In the genomic region with DNA sequence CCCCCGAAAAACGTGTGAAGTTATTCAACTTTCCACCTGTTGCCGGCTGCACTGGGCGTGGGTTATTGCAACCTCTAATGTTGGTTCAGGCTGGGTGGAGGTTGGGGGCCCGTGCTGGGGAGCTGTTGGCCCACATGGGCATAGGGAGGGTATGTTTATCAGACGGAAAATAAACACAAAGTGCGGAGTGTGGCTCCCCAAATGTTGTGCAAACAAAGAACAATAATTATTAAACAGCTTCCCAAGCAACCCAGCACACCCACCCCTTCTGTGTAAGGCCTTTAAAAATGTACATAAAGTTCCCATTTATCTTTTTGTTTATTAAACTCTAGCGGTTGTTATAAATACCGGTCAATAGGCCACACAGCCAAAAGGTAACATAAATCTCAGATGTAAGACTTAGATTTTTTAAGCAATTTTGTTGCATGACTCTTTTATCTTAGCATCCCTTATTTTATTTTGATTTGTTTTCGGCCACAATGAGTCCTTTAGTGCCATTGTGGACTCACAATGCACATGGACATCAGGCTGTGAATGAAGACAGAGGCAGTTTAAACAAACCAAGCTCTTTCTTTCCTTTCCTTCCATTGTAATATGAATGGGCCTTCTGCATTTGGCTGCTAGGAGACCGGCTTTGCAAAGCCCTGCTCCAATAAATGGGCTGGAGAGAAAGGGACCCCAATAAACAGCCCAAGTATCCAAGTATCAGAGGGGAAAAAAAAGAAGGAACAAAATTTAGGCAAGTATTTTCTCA, we compare ENCODE assay signal across 14 cellular contexts. TPM values are rescaled to one million over a fixed set of nuclear protein-coding genes. Genes with fewer than 3 reads are reported as not detected.
DNase-seq lines count a peak whose midpoint lies in the region; ATAC-seq and TF ChIP-seq lines count a peak whose summit lies in the region.
"Had no signal": no experiment of that assay in that cellular context is flagged by ENCODE, and none has a peak within 500 bp of the region (broad histone marks: within the 10 kb centered on the region; RNA-seq: fewer than 3 reads in every experiment).

No MANE protein-coding gene starts in this region.

- peak overlapping the region; percentile 92 for H3K27ac ChIP-seq in substantia nigra (ENCODE audit: low read depth, low read length, poor library complexity, severe bottlenecking)

- H3K36me3 Mint-ChIP-seq in brain = peaks cover 22% of the 10 kb centered on the region

- peaks cover 45% of the 10 kb centered on the region for H3K4me1 Mint-ChIP-seq in brain

- H3K27ac Mint-ChIP-seq in brain = peak overlapping the region in 3 of 5 experiments; percentile 70 to 80 (median 72)
- H3K27ac Mint-ChIP-seq: activated naive CD8-positive, alpha-beta T cell treated with anti-CD3 and anti-CD28 coated beads, Interleukin-2, amount 10 ng/mL, durations not matched to agents 7 days and 5 days had no signal

- ATAC-seq in HG02623 (IDR thresholded peaks at IDR 0.05; ENCODE audit: unreplicated experiment) = no peak
- ATAC-seq: activated T-cell treated with anti-CD3 and anti-CD28 coated beads, Interleukin-2, amount 50 U/mL, for 4 hours; stimulated activated naive CD8-positive, alpha-beta T cell treated with anti-CD3 and anti-CD28 coated beads, Interleukin-15, Interleukin-2, amounts not matched to agents 100 U/mL and 50 U/mL, for 24 hours had no signal

- H3K4me3 Mint-ChIP-seq in brain = peak overlapping the region; percentile 58 to 76 (median 63)
- H3K4me3 Mint-ChIP-seq: activated naive CD8-positive, alpha-beta T cell treated with anti-CD3 and anti-CD28 coated beads, Interleukin-2, amount 10 ng/mL, durations not matched to agents 7 days and 5 days; activated T-cell treated with anti-CD3 and anti-CD28 coated beads, Interleukin-2, amount 50 U/mL, for 4 hours had no signal

- TF ChIP-seq CTCF in brain (conservative IDR thresholded peaks at IDR 0.05) = no peak

- peaks cover 12 to 24% (median 14%) of the 10 kb centered on the region in 5 experiments for H3K9me3 Mint-ChIP-seq in brain

- peaks cover 19% of the 10 kb centered on the region for H3K27me3 Mint-ChIP-seq in brain

- DNase-seq in NCI-H345 (lab: John Stamatoyannopoulos, UW) = peak; percentile 30
- DNase-seq in NCI-H345 treated with DMSO at 0.1 percent for 48 hours (lab: John Stamatoyannopoulos, UW; ENCODE audit: unreplicated experiment) = no peak
- peak; percentile 77 for DNase-seq in midbrain (lab: John Stamatoyannopoulos, UW)
- peak in 5 of 49 donors; percentile 33 to 70 (median 59) for DNase-seq in substantia nigra (lab: John Stamatoyannopoulos, UW)
- DNase-seq in Kasumi-1 (lab: John Stamatoyannopoulos, UW) = no peak
- no peak for DNase-seq in NCI-H1417 treated with DMSO at 0.1 percent for 48 hours (lab: John Stamatoyannopoulos, UW)
- DNase-seq: activated CD4-positive, alpha-beta T cell treated with anti-CD3 and anti-CD28 coated beads, Interleukin-2, amount 50 U/mL, for 1 hour; activated naive CD8-positive, alpha-beta T cell treated with anti-CD3 and anti-CD28 coated beads, Interleukin-2, amount 10 ng/mL, durations not matched to agents 7 days and 5 days; activated T-cell treated with anti-CD3 and anti-CD28 coated beads, Interleukin-2, amount 50 U/mL, for 4 hours; effector memory CD4-positive, alpha-beta T cell; KG1; stimulated activated naive CD8-positive, alpha-beta T cell treated with anti-CD3 and anti-CD28 coated beads, Interleukin-15, Interleukin-2, amounts not matched to agents 100 U/mL and 50 U/mL, for 24 hours had no signal

RNA-seq across cellular contexts. Expression of a gene that starts 6.9 kb away (rescaled TPM):
- polyA plus RNA-seq in brain (ENCODE audit: insufficient read depth, low read depth, low replicate concordance) = 22.0 TPM

RNA-seq across cellular contexts. Expression of a gene that starts 8.8 kb away (rescaled TPM):
- 22.2 TPM for polyA plus RNA-seq in brain (ENCODE audit: insufficient read depth, low read depth, low replicate concordance)

Comparison
In these comparisons a context has a peak if more than half of its experiments do, and no peak if none do; other contexts are left out.
1. DNase-seq: peak in NCI-H345 (single experiment) and midbrain (single experiment); none in NCI-H345 treated with DMSO at 0.1 percent for 48 hours (single experiment), Kasumi-1 (0 of 2) and NCI-H1417 treated with DMSO at 0.1 percent for 48 hours (single experiment).